In genomic region chr6:121435444-121436069, GRCh38 we compare ENCODE assay signal across 8 cellular contexts. TPM values are rescaled to one million over a fixed set of nuclear protein-coding genes. Genes with fewer than 3 reads are reported as not detected.
DNase-seq lines count a peak whose midpoint lies in the region; ATAC-seq and TF ChIP-seq lines count a peak whose summit lies in the region.

GJA1 (plus strand) TSS chr6:121435646; CDS start chr6:121446848, 11,202 bp downstream.

- H3K4me3 ChIP-seq in KMS-11 (IDR thresholded peaks at IDR 0.05; ENCODE audit: insufficient read depth, low read depth, low read length) (no peak within 1 kb of the TSS), skeletal muscle tissue (ENCODE audit: low read length in 3 of 3) (peak within 1 kb of the TSS; percentile 49 to 85 (median 83))

- peaks cover 5% of the 10 kb centered on the region; the same call in 1 of the 2 replicates for H4K20me1 ChIP-seq in KMS-11 (ENCODE audit: insufficient read depth)

- ATAC-seq in GM21529 (IDR thresholded peaks at IDR 0.05; ENCODE audit: unreplicated experiment) = no peak
- no peak for ATAC-seq in GM21526 (IDR thresholded peaks at IDR 0.05; ENCODE audit: low FRiP score, unreplicated experiment)

- TF ChIP-seq CTCF in KMS-11 (conservative IDR thresholded peaks at IDR 0.05; ENCODE audit: low read depth, low read length) (no peak), GM10248 (IDR thresholded peaks at IDR 0.05; ENCODE audit: control extremely low read depth, extremely low read depth, low read depth, missing control alignments) (no peak)

- peak within 1 kb of the TSS; percentile 57 for H2AFZ ChIP-seq in KMS-11 (ENCODE audit: low read depth)

- H3K9ac ChIP-seq in KMS-11 (peak within 1 kb of the TSS; percentile 90), skeletal muscle tissue (ENCODE audit: low read depth in 1 of 3, low read length in 3 of 3) (peak within 1 kb of the TSS; percentile 74 to 84 (median 79))

- no peaks in the 10 kb centered on the region for H3K36me3 ChIP-seq in KMS-11 (ENCODE audit: insufficient read depth)
- H3K36me3 ChIP-seq in skeletal muscle tissue (ENCODE audit: control insufficient read depth in 3 of 3, insufficient read depth in 3 of 3, low read length in 3 of 3) = no peaks in the 10 kb centered on the region

- H3K4me1 ChIP-seq in KMS-11 (ENCODE audit: low read depth, poor library complexity, severe bottlenecking) (peaks cover 39% of the 10 kb centered on the region), skeletal muscle tissue (ENCODE audit: control insufficient read depth in 3 of 3, insufficient read depth in 3 of 3, low read length in 3 of 3) (peaks cover 6% of the 10 kb centered on the region in 3 donors)

- peak within 1 kb of the TSS; percentile 84 for H3K27ac ChIP-seq in KMS-11
- peak within 1 kb of the TSS; percentile 73 for H3K27ac ChIP-seq in skeletal muscle tissue (ENCODE audit: low read depth, low read length)

- DNase-seq in AG08395 (ENCODE audit: low spot score) (peak; percentile 76), cerebellum (ENCODE audit: low spot score) (peak; percentile 13), iris pigment epithelial cell (ENCODE audit: low read depth) (peak; percentile 89), GM10248 (ENCODE audit: extremely low spot score) (no peak)

- H3K27me3 ChIP-seq in KMS-11 (ENCODE audit: insufficient read depth, low read depth) (no peaks in the 10 kb centered on the region), skeletal muscle tissue (ENCODE audit: control insufficient read depth in 3 of 3, insufficient read depth in 3 of 3, low read length in 3 of 3) (peaks cover 0 to 19% (median 12%) of the 10 kb centered on the region in 3 donors)

- CTCF ChIA-PET in GM10248 (lab: Yijun Ruan, JAX) = no interaction called here

- POLR2A ChIA-PET in GM10248 (lab: Yijun Ruan, JAX) = no interaction called here

- H3K4me2 ChIP-seq in KMS-11 = peak within 1 kb of the TSS; percentile 37; the same call in 1 of the 2 replicates

- no peaks in the 10 kb centered on the region for H3K9me3 ChIP-seq in skeletal muscle tissue (ENCODE audit: control insufficient read depth in 3 of 3, low read length in 3 of 3)

- H3K79me2 ChIP-seq in KMS-11 (ENCODE audit: insufficient read depth, low read depth) = peaks cover 49% of the 10 kb centered on the region

RNA-seq across cellular contexts. Expression of gene GJA1, which starts in this region (rescaled TPM):
- 82.9 TPM for total RNA-seq in cerebellum
- 67.3 TPM for total RNA-seq in skeletal muscle tissue
